In the genomic region with DNA sequence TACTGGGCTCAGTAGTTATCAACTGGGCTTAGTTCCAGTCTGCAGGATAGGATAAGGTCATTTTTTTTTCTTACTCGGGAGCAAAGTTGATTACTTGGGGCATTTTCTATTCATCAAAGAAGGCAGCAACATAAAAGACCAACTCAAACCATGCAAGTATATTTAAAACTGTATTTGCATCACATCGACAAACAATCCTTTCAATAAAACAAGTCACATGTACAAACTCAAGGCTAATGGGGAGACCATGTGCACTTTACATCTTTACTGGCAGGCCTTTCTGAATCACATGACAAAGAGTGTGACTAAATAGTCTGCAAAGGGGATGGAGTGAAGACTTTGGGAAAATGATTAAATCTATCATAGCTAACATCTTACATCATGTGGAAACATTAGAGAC, we compare ENCODE assay signal across 36 cellular contexts.
"Had no signal": no experiment of that assay in that cellular context is flagged by ENCODE, and none has a peak within 500 bp of the region (broad histone marks: within the 10 kb centered on the region; RNA-seq: fewer than 3 reads in every experiment).

No MANE protein-coding gene starts in this region.

- H3K4me3 ChIP-seq: adrenal gland, ascending aorta, breast epithelium, cardiac muscle cell, coronary artery, dorsolateral prefrontal cortex, esophagus squamous epithelium, gastrocnemius medialis, heart left ventricle had no signal

- H3K4me3 Mint-ChIP-seq: activated CD4-positive, alpha-beta memory T cell treated with anti-CD3 and anti-CD28 coated beads for 36 hours; activated CD4-positive, alpha-beta T cell treated with anti-CD3 and anti-CD28 coated beads for 36 hours; activated CD4-positive, alpha-beta T cell treated with anti-CD3 and anti-CD28 coated beads, Interleukin-2, amount 10 ng/mL, durations not matched to agents 24 days and 14 days; activated CD8-positive, alpha-beta memory T cell treated with anti-CD3 and anti-CD28 coated beads, Interleukin-2, amount 10 ng/mL, durations not matched to agents 7 days and 5 days; activated CD8-positive, alpha-beta T cell treated with anti-CD3 and anti-CD28 coated beads, Interleukin-2, amount 10 ng/mL, durations not matched to agents 7 days and 5 days; activated naive CD4-positive, alpha-beta T cell treated with anti-CD3 and anti-CD28 coated beads for 36 hours; activated naive CD4-positive, alpha-beta T cell treated with anti-CD3 and anti-CD28 coated beads, Interleukin-2, amount 50 U/mL, for 24 hours; activated naive CD8-positive, alpha-beta T cell treated with anti-CD3 and anti-CD28 coated beads for 36 hours; activated naive CD8-positive, alpha-beta T cell treated with anti-CD3 and anti-CD28 coated beads, Interleukin-2, amount 50 U/mL, for 24 hours; activated T-helper 1 cell treated with anti-CD3 and anti-CD28 coated beads, Interleukin-12 subunit alpha, Interleukin-12 subunit beta, Interleukin-2, Interleukin-4 antibody, amounts not matched to agents 30 ng/mL and 10 ng/mL and 1 ng/mL, durations not matched to agents 14 hours and 24 hours and 36 hours; brain; dendritic cell treated with granulocyte-macrophage colony-stimulating factor and Interleukin-4, amounts not matched to agents 40 ng/mL and 50 ng/mL, for 4 days; endodermal cell had no signal

- H3K9me3 Mint-ChIP-seq: activated CD4-positive, alpha-beta memory T cell treated with anti-CD3 and anti-CD28 coated beads for 36 hours; activated CD4-positive, alpha-beta T cell treated with anti-CD3 and anti-CD28 coated beads, Interleukin-2, amount 10 ng/mL, durations not matched to agents 24 days and 14 days; activated naive CD4-positive, alpha-beta T cell treated with anti-CD3 and anti-CD28 coated beads for 36 hours; activated naive CD4-positive, alpha-beta T cell treated with anti-CD3 and anti-CD28 coated beads, Interleukin-2, amount 50 U/mL, for 24 hours; activated naive CD8-positive, alpha-beta T cell treated with anti-CD3 and anti-CD28 coated beads for 36 hours; activated naive CD8-positive, alpha-beta T cell treated with anti-CD3 and anti-CD28 coated beads, Interleukin-2, amount 50 U/mL, for 24 hours; activated T-helper 1 cell treated with anti-CD3 and anti-CD28 coated beads, Interleukin-12 subunit alpha, Interleukin-12 subunit beta, Interleukin-2, Interleukin-4 antibody, amounts not matched to agents 30 ng/mL and 10 ng/mL and 1 ng/mL, durations not matched to agents 14 hours and 24 hours and 36 hours; activated T-helper 2 cell treated with anti-CD3 and anti-CD28 coated beads, Interferon-gamma antibody, Interleukin-2, Interleukin-4, amounts not matched to agents 10 μg/mL and 5 μg/mL and 100 μg/mL, durations not matched to agents 14 hours and 24 hours and 36 hours; dendritic cell treated with granulocyte-macrophage colony-stimulating factor and Interleukin-4, amounts not matched to agents 40 ng/mL and 50 ng/mL, for 4 days had no signal

- H3K36me3 Mint-ChIP-seq: activated CD4-positive, alpha-beta memory T cell treated with anti-CD3 and anti-CD28 coated beads for 36 hours; activated CD8-positive, alpha-beta memory T cell treated with anti-CD3 and anti-CD28 coated beads, Interleukin-2, amount 10 ng/mL, durations not matched to agents 7 days and 5 days; activated naive CD4-positive, alpha-beta T cell treated with anti-CD3 and anti-CD28 coated beads, Interleukin-2, amount 50 U/mL, for 24 hours; activated naive CD8-positive, alpha-beta T cell treated with anti-CD3 and anti-CD28 coated beads for 36 hours; brain had no signal

- DNase-seq: activated CD4-positive, alpha-beta memory T cell treated with anti-CD3 and anti-CD28 coated beads for 36 hours; activated CD4-positive, alpha-beta T cell treated with anti-CD3 and anti-CD28 coated beads for 36 hours; activated CD4-positive, alpha-beta T cell treated with anti-CD3 and anti-CD28 coated beads, Interleukin-2, amount 10 ng/mL, durations not matched to agents 24 days and 14 days; activated CD4-positive, CD25-positive, alpha-beta regulatory T cell; activated CD4-positive, CD25-positive, alpha-beta regulatory T cell treated with anti-CD3 and anti-CD28 coated beads, Interleukin-2, amount 50 U/mL, for 72 hours; activated CD8-positive, alpha-beta memory T cell treated with anti-CD3 and anti-CD28 coated beads, Interleukin-2, amount 10 ng/mL, durations not matched to agents 7 days and 5 days; activated CD8-positive, alpha-beta memory T cell treated with anti-CD3 and anti-CD28 coated beads, Interleukin-2, amount 50 U/mL, for 4 hours; activated CD8-positive, alpha-beta T cell treated with anti-CD3 and anti-CD28 coated beads, Interleukin-2, amount 10 ng/mL, durations not matched to agents 7 days and 5 days; activated effector memory CD4-positive, alpha-beta T cell treated with anti-CD3 and anti-CD28 coated beads, Interleukin-2, amount 50 U/mL, for 16 hours; activated naive CD4-positive, alpha-beta T cell treated with anti-CD3 and anti-CD28 coated beads for 36 hours; activated naive CD8-positive, alpha-beta T cell treated with anti-CD3 and anti-CD28 coated beads for 36 hours; activated naive CD8-positive, alpha-beta T cell treated with anti-CD3 and anti-CD28 coated beads, Interleukin-2, amount 50 U/mL, for 24 hours; activated T-cell treated with anti-CD3 and anti-CD28 coated beads, Interleukin-2, amount 50 U/mL, for 1 hour; activated T-cell treated with anti-CD3 and anti-CD28 coated beads, Interleukin-2, amount 50 U/mL, for 48 hours; adrenal gland; amygdala; central memory CD4-positive, alpha-beta T cell; cerebellar nuclear complex; dorsolateral prefrontal cortex; effector memory CD4-positive, alpha-beta T cell; endodermal cell; esophagus squamous epithelium; foreskin fibroblast; gastrocnemius medialis; glutamatergic neuron; heart left ventricle; T-helper 2 cell had no signal

- H3K4me1 Mint-ChIP-seq: activated CD4-positive, alpha-beta T cell treated with anti-CD3 and anti-CD28 coated beads for 36 hours; activated CD4-positive, alpha-beta T cell treated with anti-CD3 and anti-CD28 coated beads, Interleukin-2, amount 10 ng/mL, durations not matched to agents 24 days and 14 days; activated CD8-positive, alpha-beta memory T cell treated with anti-CD3 and anti-CD28 coated beads, Interleukin-2, amount 10 ng/mL, durations not matched to agents 7 days and 5 days; activated naive CD4-positive, alpha-beta T cell treated with anti-CD3 and anti-CD28 coated beads, Interleukin-2, amount 50 U/mL, for 24 hours; activated naive CD8-positive, alpha-beta T cell treated with anti-CD3 and anti-CD28 coated beads for 36 hours; activated naive CD8-positive, alpha-beta T cell treated with anti-CD3 and anti-CD28 coated beads, Interleukin-2, amount 50 U/mL, for 24 hours had no signal

- H3K27me3 ChIP-seq: adrenal gland, ascending aorta, breast epithelium, cardiac muscle cell, dorsolateral prefrontal cortex, esophagus squamous epithelium, gastrocnemius medialis, heart left ventricle had no signal

- H3K27me3 Mint-ChIP-seq: activated CD4-positive, alpha-beta T cell treated with anti-CD3 and anti-CD28 coated beads for 36 hours; activated CD4-positive, alpha-beta T cell treated with anti-CD3 and anti-CD28 coated beads, Interleukin-2, amount 10 ng/mL, durations not matched to agents 24 days and 14 days; activated CD8-positive, alpha-beta memory T cell treated with anti-CD3 and anti-CD28 coated beads, Interleukin-2, amount 10 ng/mL, durations not matched to agents 7 days and 5 days; activated naive CD8-positive, alpha-beta T cell treated with anti-CD3 and anti-CD28 coated beads for 36 hours; brain had no signal

- H3K4me1 ChIP-seq: adrenal gland, ascending aorta, breast epithelium, esophagus squamous epithelium, gastrocnemius medialis had no signal

- H3K27ac Mint-ChIP-seq: activated CD4-positive, alpha-beta memory T cell treated with anti-CD3 and anti-CD28 coated beads for 36 hours; activated CD4-positive, alpha-beta T cell treated with anti-CD3 and anti-CD28 coated beads for 36 hours; activated CD4-positive, alpha-beta T cell treated with anti-CD3 and anti-CD28 coated beads, Interleukin-2, amount 10 ng/mL, durations not matched to agents 24 days and 14 days; activated CD8-positive, alpha-beta memory T cell treated with anti-CD3 and anti-CD28 coated beads, Interleukin-2, amount 10 ng/mL, durations not matched to agents 7 days and 5 days; activated CD8-positive, alpha-beta T cell treated with anti-CD3 and anti-CD28 coated beads, Interleukin-2, amount 10 ng/mL, durations not matched to agents 7 days and 5 days; activated naive CD4-positive, alpha-beta T cell treated with anti-CD3 and anti-CD28 coated beads for 36 hours; activated naive CD4-positive, alpha-beta T cell treated with anti-CD3 and anti-CD28 coated beads, Interleukin-2, amount 50 U/mL, for 24 hours; activated naive CD8-positive, alpha-beta T cell treated with anti-CD3 and anti-CD28 coated beads for 36 hours; activated naive CD8-positive, alpha-beta T cell treated with anti-CD3 and anti-CD28 coated beads, Interleukin-2, amount 50 U/mL, for 24 hours; activated T-helper 1 cell treated with anti-CD3 and anti-CD28 coated beads, Interleukin-12 subunit alpha, Interleukin-12 subunit beta, Interleukin-2, Interleukin-4 antibody, amounts not matched to agents 30 ng/mL and 10 ng/mL and 1 ng/mL, durations not matched to agents 14 hours and 24 hours and 36 hours; activated T-helper 2 cell treated with anti-CD3 and anti-CD28 coated beads, Interferon-gamma antibody, Interleukin-2, Interleukin-4, amounts not matched to agents 10 μg/mL and 5 μg/mL and 100 μg/mL, durations not matched to agents 14 hours and 24 hours and 36 hours; brain; dendritic cell treated with granulocyte-macrophage colony-stimulating factor and Interleukin-4, amounts not matched to agents 40 ng/mL and 50 ng/mL, for 4 days; endodermal cell had no signal

- H3K36me3 ChIP-seq: adrenal gland, ascending aorta, breast epithelium, cardiac muscle cell, esophagus squamous epithelium, gastrocnemius medialis, heart left ventricle had no signal

- ATAC-seq: activated CD4-positive, alpha-beta T cell treated with anti-CD3 and anti-CD28 coated beads for 36 hours; activated CD8-positive, alpha-beta memory T cell treated with anti-CD3 and anti-CD28 coated beads, Interleukin-2, amount 10 ng/mL, durations not matched to agents 7 days and 5 days; activated CD8-positive, alpha-beta T cell treated with anti-CD3 and anti-CD28 coated beads, Interleukin-2, amount 10 ng/mL, durations not matched to agents 7 days and 5 days; activated naive CD8-positive, alpha-beta T cell treated with anti-CD3 and anti-CD28 coated beads, Interleukin-2, amount 50 U/mL, for 24 hours; gastrocnemius medialis; heart left ventricle had no signal

- H3K27ac ChIP-seq: adrenal gland, ascending aorta, breast epithelium, cardiac muscle cell, coronary artery, dorsolateral prefrontal cortex, esophagus squamous epithelium, gastrocnemius medialis, heart left ventricle had no signal

- H3K9me3 ChIP-seq: adrenal gland, ascending aorta, breast epithelium, esophagus squamous epithelium, gastrocnemius medialis had no signal
